ENCODE assay signal across 8 cellular contexts in the genomic region with DNA sequence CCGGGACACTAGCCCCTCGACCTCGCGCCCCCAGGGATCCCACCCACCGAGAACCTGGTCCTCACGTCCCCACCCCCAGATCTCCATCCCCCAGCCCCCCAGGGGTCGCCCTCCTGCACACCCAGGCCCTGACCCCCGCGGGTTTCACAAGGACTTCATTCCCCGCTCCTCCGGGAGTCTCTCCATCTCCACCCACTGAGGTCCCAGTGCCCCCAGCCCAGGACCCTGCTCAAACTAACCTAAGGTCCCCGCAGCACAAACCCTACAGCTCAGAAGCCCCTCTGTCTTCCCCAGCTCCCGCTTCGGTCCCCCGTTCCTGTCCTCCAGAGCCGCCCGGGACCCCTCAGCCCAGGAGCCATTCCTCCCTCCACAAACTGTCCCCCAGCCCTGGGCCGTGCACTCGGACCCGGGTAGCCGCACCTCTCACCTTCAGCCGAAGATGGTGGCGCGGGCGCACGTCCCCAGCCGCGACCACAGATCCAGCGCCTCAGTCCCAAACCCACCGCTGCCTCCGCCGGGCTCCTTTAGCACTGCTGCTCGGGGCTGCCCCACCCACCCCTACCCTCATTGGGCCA. TPM values are rescaled to one million over a fixed set of nuclear protein-coding genes. Genes with fewer than 3 reads are reported as not detected.
DNase-seq lines count a peak whose midpoint lies in the region; ATAC-seq, FAIRE-seq and TF ChIP-seq lines count a peak whose summit lies in the region.

Gene MYH10, minus strand, starts transcription at position 499 of the 575 bp plus-strand sequence. CDS start 7,479 bp downstream, outside the sequence.

- peaks cover 19% of the 10 kb centered on the region for H3K4me1 Mint-ChIP-seq in osteocyte (ENCODE audit: unreplicated experiment)

- H3K4me3 Mint-ChIP-seq in osteocyte (ENCODE audit: unreplicated experiment): peak within 1 kb of the TSS; percentile 99

- H3K27ac Mint-ChIP-seq in osteocyte (ENCODE audit: unreplicated experiment): peak within 1 kb of the TSS; percentile 96

- H3K4me3 ChIP-seq in foreskin fibroblast (ENCODE audit: low read depth in 1 of 2, low read length in 2 of 2): peak within 1 kb of the TSS; percentile 68 to 76

- H3K9me3 Mint-ChIP-seq in osteocyte (ENCODE audit: unreplicated experiment): no peaks in the 10 kb centered on the region

- TF ChIP-seq POLR2A in GM12891 (IDR thresholded peaks at IDR 0.05; ENCODE audit: low read depth, low read length) (no peak), GM18505 (IDR thresholded peaks at IDR 0.05; ENCODE audit: borderline replicate concordance, extremely low read depth, insufficient read depth, insufficient read length) (no peak)

- TF ChIP-seq CTCF in foreskin fibroblast (IDR thresholded peaks at IDR 0.05; ENCODE audit: low read depth, low read length): no peak
- TF ChIP-seq CTCF in osteocyte (IDR thresholded peaks at IDR 0.05): peak; percentile 38

- H3K27me3 Mint-ChIP-seq in osteocyte (ENCODE audit: unreplicated experiment): peaks cover 10% of the 10 kb centered on the region

- no peak for FAIRE-seq in GM12891 (lab: Jason Lieb, UNC)

- DNase-seq in GM12891 (ENCODE audit: insufficient read length, low spot score) (no peak), T follicular helper cell (ENCODE audit: low read depth) (peak; percentile 0), foreskin fibroblast (peak in 1 of 2 donors; percentile 8), osteocyte (ENCODE audit: extremely low spot score, unreplicated experiment) (no peak), NOMO-1 treated with DMSO at 0.1 percent for 48 hours (lab: John Stamatoyannopoulos, UW; ENCODE audit: unreplicated experiment) (no peak), pons (ENCODE audit: low spot score) (no peak)

- no peaks in the 10 kb centered on the region for H3K36me3 Mint-ChIP-seq in osteocyte (ENCODE audit: unreplicated experiment)

- ATAC-seq in GM18505 (IDR thresholded peaks at IDR 0.05; ENCODE audit: unreplicated experiment) (no peak), GM21825 (IDR thresholded peaks at IDR 0.05; ENCODE audit: unreplicated experiment) (no peak)

TF ChIP-seq in GM12891, 5 proteins besides CTCF, POLR2A, EP300 and RAD21:
- TF ChIP-seq TAF1 (IDR thresholded peaks at IDR 0.05; ENCODE audit: low read depth, low read length) (0 out of 2 replicates have a peak, but pooled peaks have one; percentile 40), SPI1 (IDR thresholded peaks at IDR 0.05; ENCODE audit: low read depth, low read length) (no peak), POU2F2 (IDR thresholded peaks at IDR 0.05; ENCODE audit: low read depth, low read length) (no peak)

RNA-seq across cellular contexts. Expression of gene MYH10, which starts in this region (rescaled TPM):
- polyA plus RNA-seq in GM12891 (2012; ENCODE audit: low read depth, missing spikeins): 31.0 TPM
- total RNA-seq in osteocyte: 99.6 and 110 TPM in 2 replicates
